1 cellular context compared by ENCODE assay signal in the genomic region with DNA sequence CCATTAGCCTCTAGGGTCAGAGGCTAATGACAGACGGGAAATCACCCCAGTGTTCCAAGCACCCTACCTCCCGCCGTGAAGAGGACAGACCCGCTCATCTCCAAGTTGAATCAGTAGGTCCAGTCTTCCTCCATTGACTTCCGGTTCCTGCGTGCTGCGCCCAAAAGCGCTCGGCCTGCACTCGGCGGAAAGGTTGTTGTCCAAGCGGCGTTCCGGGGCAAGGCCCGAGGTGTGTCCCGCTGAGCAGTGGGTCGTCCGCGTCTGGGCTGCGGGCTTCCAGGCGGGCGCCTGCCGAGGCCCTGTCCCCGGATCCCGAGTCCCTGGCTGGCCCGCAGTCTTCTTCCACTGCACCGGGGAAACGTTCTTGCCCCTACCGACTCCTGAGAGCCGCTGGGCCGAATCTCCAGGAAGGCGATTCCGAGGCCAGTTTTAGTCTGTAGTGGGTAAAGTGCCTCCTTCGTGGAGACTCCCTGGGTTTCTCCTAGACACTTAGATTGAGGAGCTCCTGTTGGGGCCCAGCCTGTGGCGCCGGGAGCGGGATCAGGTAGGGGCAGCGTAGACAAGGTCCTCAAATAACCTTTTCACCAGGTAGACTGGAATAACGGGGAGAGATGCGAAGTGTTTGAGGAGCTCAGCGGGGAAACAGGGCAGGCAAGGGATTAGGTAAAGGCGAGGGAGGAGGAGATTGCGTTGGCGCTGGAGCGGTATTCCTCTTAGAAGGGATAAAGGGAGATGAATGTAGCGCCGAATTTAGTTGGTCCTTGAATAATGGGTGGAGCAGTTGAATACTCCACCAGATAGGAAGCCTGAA.
A peak's percentile ranks its signal among the peaks of the same experiment; 100 is the strongest.
TF ChIP-seq lines count a peak whose summit lies in the region.

Gene TEFM (minus strand): TSS at position 138 of the 811 bp plus-strand sequence. CDS start 40 bp downstream, at position 98.

TF ChIP-seq in HEK293, 187 proteins besides CTCF, POLR2A, EP300 and RAD21 (continued from another document):
- TF ChIP-seq ZNF521 (tag by site-specific recombination; IDR thresholded peaks at IDR 0.05) (no peak), MZF1 (tag by site-specific recombination; IDR thresholded peaks at IDR 0.05; ENCODE audit: borderline replicate concordance) (no peak), ZBTB44 (tag by site-specific recombination; IDR thresholded peaks at IDR 0.05) (peak; percentile 76; the same call in 1 of the 2 replicates)
TF ChIP-seq in HEK293: peak in this region for 101.
